2 cellular contexts compared by ENCODE assay signal in genomic region chr15:76546805-76547204, GRCh38.
A peak's percentile ranks its signal among the peaks of the same experiment; 100 is the strongest.
TF ChIP-seq lines count a peak whose summit lies in the region.

No MANE protein-coding gene starts in this region.

TF ChIP-seq in A549, 52 proteins besides CTCF, POLR2A, EP300 and RAD21:
- TF ChIP-seq ELK1 (IDR thresholded peaks at IDR 0.05; ENCODE audit: low read depth, low read length) (no peak), BCL3 (IDR thresholded peaks at IDR 0.05) (no peak), PHF8 (IDR thresholded peaks at IDR 0.05; ENCODE audit: borderline replicate concordance, low read depth) (no peak), PBX3 (IDR thresholded peaks at IDR 0.05) (no peak), EHMT2 (IDR thresholded peaks at IDR 0.05; ENCODE audit: low read depth) (no peak), SREBF2 (IDR thresholded peaks at IDR 0.05) (no peak), CBX8 (IDR thresholded peaks at IDR 0.05) (no peak), ZNF302 (CRISPR knock-in tag; IDR thresholded peaks at IDR 0.05) (no peak), POLR2AphosphoS2 (conservative IDR thresholded peaks at IDR 0.05; ENCODE audit: low read length) (no peak), BHLHE40 (IDR thresholded peaks at IDR 0.05; ENCODE audit: low read depth, low read length) (no peak), RARB (CRISPR knock-in tag; IDR thresholded peaks at IDR 0.05) (no peak), E2F6 (IDR thresholded peaks at IDR 0.05; ENCODE audit: borderline replicate concordance, low read depth) (no peak), FOSB (CRISPR knock-in tag; IDR thresholded peaks at IDR 0.05) (no peak), MAX (IDR thresholded peaks at IDR 0.05) (no peak), USF2 (IDR thresholded peaks at IDR 0.05) (no peak), HOXB5 (CRISPR knock-in tag; IDR thresholded peaks at IDR 0.05) (no peak), MAZ (IDR thresholded peaks at IDR 0.05; ENCODE audit: borderline replicate concordance, low read depth, low read length) (no peak), JUNB (IDR thresholded peaks at IDR 0.05) (no peak)

TF ChIP-seq in K562, 482 proteins besides CTCF, POLR2A, EP300 and RAD21 (continued from another document):
- TF ChIP-seq ATF3 (IDR thresholded peaks at IDR 0.05) (peak; percentile 57), ATF3 (CRISPR knock-in tag; conservative IDR thresholded peaks at IDR 0.05) (no peak)
